ENCODE assay signal across 12 cellular contexts in the genomic region with DNA sequence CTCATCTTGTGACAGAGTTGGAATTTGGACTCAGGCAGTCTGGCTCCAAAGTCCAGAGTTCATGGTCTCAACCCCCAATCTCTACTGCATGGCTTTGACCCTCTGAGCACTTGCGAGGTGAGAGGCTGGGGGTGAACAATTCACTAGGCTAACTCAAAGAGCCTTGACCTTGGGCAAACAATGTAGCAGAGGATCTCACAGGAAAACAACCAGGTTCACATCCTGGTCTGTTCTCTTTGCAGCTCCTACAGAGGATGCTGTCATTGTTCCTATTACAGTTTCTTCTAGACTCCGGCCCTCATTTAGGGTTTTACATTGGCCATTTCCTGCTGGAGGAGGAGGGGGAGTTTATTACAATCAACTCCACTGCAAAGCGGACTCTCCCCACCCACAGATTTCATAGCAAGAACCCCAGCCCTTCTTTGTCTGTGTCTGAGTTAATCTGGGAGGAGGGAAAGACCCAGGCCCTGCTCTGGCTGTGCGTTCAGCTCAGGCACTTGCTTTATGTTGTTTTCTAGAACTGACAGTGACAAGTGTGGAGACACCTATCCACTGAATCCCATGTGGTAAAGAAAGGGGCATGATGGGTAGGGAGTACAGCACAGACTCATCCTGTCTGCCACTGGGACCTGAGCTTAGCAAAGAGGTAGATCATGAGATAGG.
DNase-seq lines count a peak whose midpoint lies in the region; ATAC-seq and TF ChIP-seq lines count a peak whose summit lies in the region.
"Had no signal": no experiment of that assay in that cellular context is flagged by ENCODE, and none has a peak within 500 bp of the region (broad histone marks: within the 10 kb centered on the region; RNA-seq: fewer than 3 reads in every experiment).

No MANE protein-coding gene starts in this region.

- WGBS in psoas muscle, 3 donors = 79 to 83% (median 82%) methylated on average over 4 of the region's 4 CpGs

- peak overlapping the region; percentile 1 for H3K4me3 ChIP-seq in naive thymus-derived CD4-positive, alpha-beta T cell (ENCODE audit: low read length)
- H3K4me3 ChIP-seq in vagina = no peak overlapping the region
- H3K4me3 ChIP-seq in psoas muscle = no peak overlapping the region
- H3K4me3 ChIP-seq: SK-N-MC had no signal

- peaks cover 64 to 76% (median 75%) of the 10 kb centered on the region in 7 donors for H3K4me1 Mint-ChIP-seq in naive thymus-derived CD4-positive, alpha-beta T cell
- H3K4me1 Mint-ChIP-seq in stimulated activated naive CD8-positive, alpha-beta T cell treated with anti-CD3 and anti-CD28 coated beads, Interleukin-15, amount 100 ng/mL, for 72 hours = peaks cover 77% of the 10 kb centered on the region

- H3K27me3 ChIP-seq in naive thymus-derived CD4-positive, alpha-beta T cell (ENCODE audit: control insufficient read depth in 2 of 2, insufficient read depth in 2 of 2, low read length in 2 of 2) = no peaks in the 10 kb centered on the region
- no peaks in the 10 kb centered on the region for H3K27me3 ChIP-seq in vagina
- H3K27me3 ChIP-seq in psoas muscle (ENCODE audit: insufficient read depth in 3 of 3, low read length in 2 of 3) = no peaks in the 10 kb centered on the region

- POLR2A ChIA-PET in naive thymus-derived CD4-positive, alpha-beta T cell (lab: Charles Lee) = interaction anchor here (1.0 to 8.9 kb wide), 10 partner anchors 8 to 98 kb away, joined by 3 to 192 read pairs (median 4); a partner anchor contains a TSS

- H3K4me3 Mint-ChIP-seq in naive thymus-derived CD4-positive, alpha-beta T cell = peak overlapping the region in 9 of 10 donors; percentile 12 to 92 (median 72)
- peak overlapping the region; percentile 52 to 66 for H3K4me3 Mint-ChIP-seq in stimulated activated naive CD8-positive, alpha-beta T cell treated with anti-CD3 and anti-CD28 coated beads, Interleukin-15, amount 100 ng/mL, for 72 hours

- peak overlapping the region; percentile 71 for H3K27ac ChIP-seq in naive thymus-derived CD4-positive, alpha-beta T cell (ENCODE audit: low read depth, low read length)
- no peak overlapping the region for H3K27ac ChIP-seq in vagina
- no peak overlapping the region for H3K27ac ChIP-seq in psoas muscle
- H3K27ac ChIP-seq: SK-N-MC had no signal

- H3K9me3 ChIP-seq in naive thymus-derived CD4-positive, alpha-beta T cell (ENCODE audit: control insufficient read depth in 2 of 3, low read length in 3 of 3) = no peaks in the 10 kb centered on the region
- H3K9me3 ChIP-seq in vagina = no peaks in the 10 kb centered on the region
- H3K9me3 ChIP-seq in psoas muscle = no peaks in the 10 kb centered on the region

- no peaks in the 10 kb centered on the region for H3K36me3 ChIP-seq in naive thymus-derived CD4-positive, alpha-beta T cell (ENCODE audit: control insufficient read depth in 2 of 3, insufficient read depth in 3 of 3, low read length in 3 of 3)
- H3K36me3 ChIP-seq in vagina (no peaks in the 10 kb centered on the region), psoas muscle (ENCODE audit: insufficient read depth in 1 of 2, low read depth in 1 of 2) (no peaks in the 10 kb centered on the region)

- intact Hi-C loops in naive thymus-derived CD4-positive, alpha-beta T cell (cut with micrococcal nuclease) = loop anchor here in 1 of 2 donors (1.0 to 10.0 kb wide), 2 partner anchors 187 to 382 kb away; no protein-coding TSS in a partner anchor
- intact Hi-C loops in vagina (cut with DNase I) (no loop called here), psoas muscle (cut with DNase I) (loop anchor here in 1 of 2 donors (10.0 kb wide), 1 partner anchor 158 kb away; no protein-coding TSS in a partner anchor)

- TF ChIP-seq POLR2A in vagina (IDR thresholded peaks at IDR 0.05) = no peak

- ATAC-seq in naive thymus-derived CD4-positive, alpha-beta T cell = no peak
- peak; percentile 83 for ATAC-seq in stimulated activated naive CD8-positive, alpha-beta T cell treated with anti-CD3 and anti-CD28 coated beads, Interleukin-15, amount 100 ng/mL, for 72 hours
- no peak for ATAC-seq in psoas muscle

- no peak for TF ChIP-seq CTCF in vagina (IDR thresholded peaks at IDR 0.05)
- TF ChIP-seq CTCF in psoas muscle (IDR thresholded peaks at IDR 0.05) = no peak

- H3K4me1 ChIP-seq in naive thymus-derived CD4-positive, alpha-beta T cell (ENCODE audit: control insufficient read depth in 2 of 2, insufficient read depth in 2 of 2, low read length in 2 of 2) = peaks cover 55 to 62% of the 10 kb centered on the region in 2 donors
- no peaks in the 10 kb centered on the region for H3K4me1 ChIP-seq in vagina
- no peaks in the 10 kb centered on the region for H3K4me1 ChIP-seq in psoas muscle

- H3K27ac Mint-ChIP-seq in naive thymus-derived CD4-positive, alpha-beta T cell = peak overlapping the region; percentile 94 to 100 (median 97)
- H3K27ac Mint-ChIP-seq in stimulated activated naive CD8-positive, alpha-beta T cell treated with anti-CD3 and anti-CD28 coated beads, Interleukin-15, amount 100 ng/mL, for 72 hours = peak overlapping the region; percentile 86 to 95

- peak; percentile 73 for DNase-seq in activated effector memory CD4-positive, alpha-beta T cell treated with anti-CD3 and anti-CD28 coated beads, Interleukin-2, amount 50 U/mL, for 16 hours
- no peak for DNase-seq in activated effector memory CD4-positive, alpha-beta T cell treated with Interleukin-2 at 50 U/mL for 16 hours
- peak; percentile 60 to 66 for DNase-seq in activated T-cell treated with anti-CD3 and anti-CD28 coated beads, Interleukin-2, amount 50 U/mL, for 48 hours
- DNase-seq in naive thymus-derived CD4-positive, alpha-beta T cell = peak in 3 of 9 donors; percentile 8 to 68 (median 22)
- peak; percentile 47 to 83 for DNase-seq in stimulated activated naive CD8-positive, alpha-beta T cell treated with anti-CD3 and anti-CD28 coated beads, Interleukin-15, amount 100 ng/mL, for 72 hours
- DNase-seq in vagina (ENCODE audit: extremely low spot score in 2 of 2) = no peak
- DNase-seq in psoas muscle = no peak
- DNase-seq in NCI-H524 treated with DMSO at 0.1 percent for 48 hours (lab: John Stamatoyannopoulos, UW) = no peak
- DNase-seq: DMS53, posterior cingulate gyrus, trophoblast cell had no signal

- CTCF ChIA-PET in naive thymus-derived CD4-positive, alpha-beta T cell (lab: Charles Lee) = interaction anchor here (0.6 to 5.3 kb wide), 3 partner anchors 95 to 104 kb away, joined by 3 to 32 read pairs (median 27); no protein-coding TSS in a partner anchor

- no peaks in the 10 kb centered on the region for H3K27me3 Mint-ChIP-seq in naive thymus-derived CD4-positive, alpha-beta T cell
- no peaks in the 10 kb centered on the region for H3K27me3 Mint-ChIP-seq in stimulated activated naive CD8-positive, alpha-beta T cell treated with anti-CD3 and anti-CD28 coated beads, Interleukin-15, amount 100 ng/mL, for 72 hours

- H3K36me3 Mint-ChIP-seq in naive thymus-derived CD4-positive, alpha-beta T cell = peaks cover 0 to 2% (median 0%) of the 10 kb centered on the region in 5 donors

- H3K9me3 Mint-ChIP-seq in naive thymus-derived CD4-positive, alpha-beta T cell = peaks cover 0 to 3% (median 0%) of the 10 kb centered on the region in 11 donors
- peaks cover 4 to 11% of the 10 kb centered on the region in 2 donors for H3K9me3 Mint-ChIP-seq in stimulated activated naive CD8-positive, alpha-beta T cell treated with anti-CD3 and anti-CD28 coated beads, Interleukin-15, amount 100 ng/mL, for 72 hours

Comparison
In these comparisons a context has a peak if more than half of its experiments do, and no peak if none do; other contexts are left out.
1. DNase-seq: peak in activated effector memory CD4-positive, alpha-beta T cell treated with anti-CD3 and anti-CD28 coated beads, Interleukin-2, amount 50 U/mL, for 16 hours (single experiment), activated T-cell treated with anti-CD3 and anti-CD28 coated beads, Interleukin-2, amount 50 U/mL, for 48 hours (2 of 2) and stimulated activated naive CD8-positive, alpha-beta T cell treated with anti-CD3 and anti-CD28 coated beads, Interleukin-15, amount 100 ng/mL, for 72 hours (2 of 2); none in activated effector memory CD4-positive, alpha-beta T cell treated with Interleukin-2 at 50 U/mL for 16 hours (single experiment), vagina (0 of 2), psoas muscle (0 of 2) and NCI-H524 treated with DMSO at 0.1 percent for 48 hours (single experiment).